ENCODE assay signal across 9 cellular contexts in the genomic region with DNA sequence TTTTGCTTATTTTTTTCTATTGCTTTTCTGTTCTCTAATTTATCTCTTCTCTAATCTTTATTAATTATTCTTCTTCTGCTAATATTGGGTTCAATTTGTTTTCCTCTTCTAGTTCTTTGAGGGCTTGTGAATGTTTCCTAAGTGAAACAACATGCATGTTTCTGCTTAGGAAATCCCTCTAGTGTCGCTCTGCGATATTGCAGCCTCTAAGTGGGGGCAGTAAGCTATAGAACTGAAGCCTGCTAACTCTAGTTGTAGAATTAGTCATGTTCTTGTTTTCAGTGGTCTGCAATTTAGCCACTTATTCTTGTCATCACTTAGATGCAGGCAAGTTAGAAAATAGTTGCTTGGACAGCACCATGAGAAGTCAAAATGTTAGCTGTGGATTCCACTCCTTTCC.
DNase-seq lines count a peak whose midpoint lies in the region; ATAC-seq lines count a peak whose summit lies in the region.
"Had no signal": no experiment of that assay in that cellular context is flagged by ENCODE, and none has a peak within 500 bp of the region (broad histone marks: within the 10 kb centered on the region; RNA-seq: fewer than 3 reads in every experiment).

No MANE protein-coding gene starts in this region.

- peak; percentile 43 to 44 for DNase-seq in activated T-cell treated with anti-CD3 and anti-CD28 coated beads, Interleukin-2, amount 50 U/mL, for 48 hours
- no peak for DNase-seq in activated T-cell treated with anti-CD3 and anti-CD28 coated beads, Interleukin-2, amount 50 U/mL, for 4 hours
- peak; percentile 9 for DNase-seq in NCI-H226
- peak; percentile 17 for DNase-seq in dermis blood vessel endothelial cell
- DNase-seq in stimulated activated naive B cell treated with anti-CD40 and anti-IgM and Interleukin-4, amounts not matched to agents 10 μg/mL and 1 μg/mL and 100 μg/mL, for 72 hours = peak; percentile 28
- no peak for DNase-seq in NCI-H1417 treated with DMSO at 0.1 percent for 48 hours (lab: John Stamatoyannopoulos, UW)

- no peak overlapping the region for H3K4me3 Mint-ChIP-seq in activated T-cell treated with anti-CD3 and anti-CD28 coated beads, Interleukin-2, amount 50 U/mL, for 4 hours
- H3K4me3 Mint-ChIP-seq in stimulated activated naive B cell treated with anti-CD40 and anti-IgM and Interleukin-4, amounts not matched to agents 10 μg/mL and 1 μg/mL and 100 μg/mL, for 72 hours = no peak overlapping the region
- H3K4me3 Mint-ChIP-seq: brain had no signal

- no peak for ATAC-seq in activated T-cell treated with anti-CD3 and anti-CD28 coated beads, Interleukin-2, amount 50 U/mL, for 4 hours
- ATAC-seq in GM21825 (IDR thresholded peaks at IDR 0.05; ENCODE audit: unreplicated experiment) (peak; percentile 82), HG03457 (IDR thresholded peaks at IDR 0.05; ENCODE audit: unreplicated experiment) (no peak)
- ATAC-seq in stimulated activated naive B cell treated with anti-CD40 and anti-IgM and Interleukin-4, amounts not matched to agents 10 μg/mL and 1 μg/mL and 100 μg/mL, for 72 hours (replicated peaks) = peak; percentile 56 to 88

- no peaks in the 10 kb centered on the region for H3K9me3 Mint-ChIP-seq in activated T-cell treated with anti-CD3 and anti-CD28 coated beads, Interleukin-2, amount 50 U/mL, for 4 hours
- no peaks in the 10 kb centered on the region for H3K9me3 Mint-ChIP-seq in stimulated activated naive B cell treated with anti-CD40 and anti-IgM and Interleukin-4, amounts not matched to agents 10 μg/mL and 1 μg/mL and 100 μg/mL, for 72 hours

- no peaks in the 10 kb centered on the region for H3K36me3 Mint-ChIP-seq in activated T-cell treated with anti-CD3 and anti-CD28 coated beads, Interleukin-2, amount 50 U/mL, for 4 hours (ENCODE audit: insufficient read depth)
- H3K36me3 Mint-ChIP-seq in stimulated activated naive B cell treated with anti-CD40 and anti-IgM and Interleukin-4, amounts not matched to agents 10 μg/mL and 1 μg/mL and 100 μg/mL, for 72 hours = no peaks in the 10 kb centered on the region
- H3K36me3 Mint-ChIP-seq: brain had no signal

- no peak overlapping the region for H3K27ac Mint-ChIP-seq in stimulated activated naive B cell treated with anti-CD40 and anti-IgM and Interleukin-4, amounts not matched to agents 10 μg/mL and 1 μg/mL and 100 μg/mL, for 72 hours
- H3K27ac Mint-ChIP-seq: brain had no signal

- H3K4me1 Mint-ChIP-seq in activated T-cell treated with anti-CD3 and anti-CD28 coated beads, Interleukin-2, amount 50 U/mL, for 4 hours (ENCODE audit: low read depth) = peaks cover 2% of the 10 kb centered on the region
- no peaks in the 10 kb centered on the region for H3K4me1 Mint-ChIP-seq in stimulated activated naive B cell treated with anti-CD40 and anti-IgM and Interleukin-4, amounts not matched to agents 10 μg/mL and 1 μg/mL and 100 μg/mL, for 72 hours
- H3K4me1 Mint-ChIP-seq: brain had no signal

- no peaks in the 10 kb centered on the region for H3K27me3 Mint-ChIP-seq in activated T-cell treated with anti-CD3 and anti-CD28 coated beads, Interleukin-2, amount 50 U/mL, for 4 hours (ENCODE audit: low read depth)
- H3K27me3 Mint-ChIP-seq in stimulated activated naive B cell treated with anti-CD40 and anti-IgM and Interleukin-4, amounts not matched to agents 10 μg/mL and 1 μg/mL and 100 μg/mL, for 72 hours = no peaks in the 10 kb centered on the region

Comparison
In these comparisons a context has a peak if more than half of its experiments do, and no peak if none do; other contexts are left out.
1. DNase-seq: peak in activated T-cell treated with anti-CD3 and anti-CD28 coated beads, Interleukin-2, amount 50 U/mL, for 48 hours (2 of 2), NCI-H226 (single experiment), dermis blood vessel endothelial cell (single experiment) and stimulated activated naive B cell treated with anti-CD40 and anti-IgM and Interleukin-4, amounts not matched to agents 10 μg/mL and 1 μg/mL and 100 μg/mL, for 72 hours (single experiment); none in activated T-cell treated with anti-CD3 and anti-CD28 coated beads, Interleukin-2, amount 50 U/mL, for 4 hours (single experiment) and NCI-H1417 treated with DMSO at 0.1 percent for 48 hours (single experiment).
2. ATAC-seq: peak in GM21825 (single experiment) and stimulated activated naive B cell treated with anti-CD40 and anti-IgM and Interleukin-4, amounts not matched to agents 10 μg/mL and 1 μg/mL and 100 μg/mL, for 72 hours (2 of 2); none in activated T-cell treated with anti-CD3 and anti-CD28 coated beads, Interleukin-2, amount 50 U/mL, for 4 hours (0 of 2) and HG03457 (single experiment).